In genomic region chr7:105022458-105022857, GRCh38 we compare ENCODE assay signal across 17 cellular contexts. TPM values are rescaled to one million over a fixed set of nuclear protein-coding genes. Genes with fewer than 3 reads are reported as not detected.
DNase-seq lines count a peak whose midpoint lies in the region; ATAC-seq and TF ChIP-seq lines count a peak whose summit lies in the region.
"Had no signal": no experiment of that assay in that cellular context is flagged by ENCODE, and none has a peak within 500 bp of the region (broad histone marks: within the 10 kb centered on the region; RNA-seq: fewer than 3 reads in every experiment).

No MANE protein-coding gene starts in this region.

- WGBS in aorta, 2 donors, result 48 to 52% methylated on average over 4 of the region's 4 CpGs

- no peaks in the 10 kb centered on the region for H3K27me3 ChIP-seq in SJCRH30
- no peaks in the 10 kb centered on the region for H3K27me3 ChIP-seq in aorta (ENCODE audit: control insufficient read depth in 1 of 2, insufficient read depth in 2 of 2, low read length in 1 of 2)
- H3K27me3 ChIP-seq: stomach had no signal

- POLR2A ChIA-PET in T-cell (lab: Charles Lee), result interaction anchor here in 1 of 2 donors (0.6 to 0.7 kb wide), 2 partner anchors 12 to 21 kb away, joined by 3 read pairs; no protein-coding TSS in a partner anchor

- no peak for DNase-seq in stimulated activated naive CD8-positive, alpha-beta T cell treated with anti-CD3 and anti-CD28 coated beads, Interleukin-15, Interleukin-2, amounts not matched to agents 100 U/mL and 50 U/mL, for 24 hours
- DNase-seq in T-cell, result no peak
- no peak for DNase-seq in memory B cell (ENCODE audit: low spot score in 2 of 2)
- no peak for DNase-seq in GM10266 (ENCODE audit: extremely low spot score)
- no peak for DNase-seq in SJCRH30
- no peak for DNase-seq in aorta
- DNase-seq: amygdala, DMS153, NCI-H2081 treated with DMSO at 0.1 percent for 48 hours, NCI-H524 treated with DMSO at 0.1 percent for 48 hours, PC-3, stomach had no signal

- no peak for TF ChIP-seq CTCF in GM10266 (IDR thresholded peaks at IDR 0.05; ENCODE audit: control insufficient read depth, insufficient read depth, low read depth, missing control alignments)

- CTCF ChIA-PET in T-cell (lab: Charles Lee), result no interaction called here

- H3K4me1 ChIP-seq in SJCRH30 (peaks cover 22% of the 10 kb centered on the region), aorta (ENCODE audit: control insufficient read depth in 1 of 2, insufficient read depth in 2 of 2, low read length in 2 of 2) (peaks cover 0 to 4% of the 10 kb centered on the region in 2 donors)

- H3K9me3 ChIP-seq in SJCRH30 (replicated peaks), result no peaks in the 10 kb centered on the region
- H3K9me3 ChIP-seq in aorta (ENCODE audit: control insufficient read depth, low read length), result no peaks in the 10 kb centered on the region
- H3K9me3 ChIP-seq: stomach had no signal

- H3K9me3 Mint-ChIP-seq in stimulated activated naive CD8-positive, alpha-beta T cell treated with anti-CD3 and anti-CD28 coated beads, Interleukin-15, Interleukin-2, amounts not matched to agents 100 ng/mL and 50 ng/mL, for 24 hours, result no peaks in the 10 kb centered on the region
- no peaks in the 10 kb centered on the region for H3K9me3 Mint-ChIP-seq in T-cell
- H3K9me3 Mint-ChIP-seq in memory B cell, result no peaks in the 10 kb centered on the region
- H3K9me3 Mint-ChIP-seq: activated T-helper 2 cell treated with anti-CD3 and anti-CD28 coated beads, Interferon-gamma antibody, Interleukin-2, Interleukin-4, amounts not matched to agents 10 μg/mL and 5 μg/mL and 100 μg/mL, durations not matched to agents 14 hours and 24 hours and 36 hours had no signal

- peak overlapping the region; percentile 23 for H3K4me3 Mint-ChIP-seq in stimulated activated naive CD8-positive, alpha-beta T cell treated with anti-CD3 and anti-CD28 coated beads, Interleukin-15, Interleukin-2, amounts not matched to agents 100 ng/mL and 50 ng/mL, for 24 hours
- peak overlapping the region; percentile 10 to 61 (median 39) for H3K4me3 Mint-ChIP-seq in T-cell
- peak overlapping the region; percentile 37 for H3K4me3 Mint-ChIP-seq in memory B cell

- H3K27ac ChIP-seq in SJCRH30 (no peak overlapping the region), aorta (ENCODE audit: low read depth in 1 of 2, low read length in 2 of 2) (no peak overlapping the region)
- H3K27ac ChIP-seq: SK-N-MC had no signal

- peaks cover 30% of the 10 kb centered on the region for H3K36me3 Mint-ChIP-seq in stimulated activated naive CD8-positive, alpha-beta T cell treated with anti-CD3 and anti-CD28 coated beads, Interleukin-15, Interleukin-2, amounts not matched to agents 100 ng/mL and 50 ng/mL, for 24 hours (ENCODE audit: low read depth)
- H3K36me3 Mint-ChIP-seq in T-cell (no peaks in the 10 kb centered on the region), memory B cell (no peaks in the 10 kb centered on the region)

- H3K4me3 ChIP-seq in SJCRH30, result no peak overlapping the region
- H3K4me3 ChIP-seq in aorta (ENCODE audit: low read length in 2 of 2), result no peak overlapping the region
- H3K4me3 ChIP-seq: SK-N-MC, stomach had no signal

- no peak for ATAC-seq in stimulated activated naive CD8-positive, alpha-beta T cell treated with anti-CD3 and anti-CD28 coated beads, Interleukin-15, Interleukin-2, amounts not matched to agents 100 U/mL and 50 U/mL, for 24 hours
- ATAC-seq in T-cell (replicated peaks in 1 of 4), result no peak
- peak; percentile 40 for ATAC-seq in memory B cell (ENCODE audit: low read depth)
- ATAC-seq in GM18867 (IDR thresholded peaks at IDR 0.05; ENCODE audit: unreplicated experiment), result no peak
- ATAC-seq in aorta (ENCODE audit: low FRiP score), result no peak
- ATAC-seq: HCT116, PC-3 had no signal

- peaks cover 94% of the 10 kb centered on the region for H3K4me1 Mint-ChIP-seq in stimulated activated naive CD8-positive, alpha-beta T cell treated with anti-CD3 and anti-CD28 coated beads, Interleukin-15, Interleukin-2, amounts not matched to agents 100 ng/mL and 50 ng/mL, for 24 hours (ENCODE audit: low read depth)
- H3K4me1 Mint-ChIP-seq in T-cell (peaks cover 78 to 88% (median 87%) of the 10 kb centered on the region in 3 donors), memory B cell (peaks cover 40% of the 10 kb centered on the region)

- peak overlapping the region; percentile 55 for H3K27ac Mint-ChIP-seq in stimulated activated naive CD8-positive, alpha-beta T cell treated with anti-CD3 and anti-CD28 coated beads, Interleukin-15, Interleukin-2, amounts not matched to agents 100 ng/mL and 50 ng/mL, for 24 hours
- peak overlapping the region; percentile 57 to 58 for H3K27ac Mint-ChIP-seq in T-cell
- H3K27ac Mint-ChIP-seq in memory B cell, result peak overlapping the region; percentile 77
- H3K27ac Mint-ChIP-seq: activated T-helper 2 cell treated with anti-CD3 and anti-CD28 coated beads, Interferon-gamma antibody, Interleukin-2, Interleukin-4, amounts not matched to agents 10 μg/mL and 5 μg/mL and 100 μg/mL, durations not matched to agents 14 hours and 24 hours and 36 hours had no signal

- intact Hi-C loops in aorta (cut with DNase I), result no loop called here

- no peaks in the 10 kb centered on the region for H3K27me3 Mint-ChIP-seq in stimulated activated naive CD8-positive, alpha-beta T cell treated with anti-CD3 and anti-CD28 coated beads, Interleukin-15, Interleukin-2, amounts not matched to agents 100 ng/mL and 50 ng/mL, for 24 hours
- H3K27me3 Mint-ChIP-seq in T-cell, result no peaks in the 10 kb centered on the region
- H3K27me3 Mint-ChIP-seq in memory B cell, result no peaks in the 10 kb centered on the region

- H3K36me3 ChIP-seq in SJCRH30 (0 out of 2 replicates have a peak, but pooled peaks cover 6% of the 10 kb centered on the region), aorta (ENCODE audit: control insufficient read depth in 1 of 2, insufficient read depth in 2 of 2, low read length in 1 of 2) (no peaks in the 10 kb centered on the region)
- H3K36me3 ChIP-seq: stomach had no signal

RNA-seq across cellular contexts. Expression of gene KMT2E, which starts 8.5 kb away (rescaled TPM):
- 100 to 1,000 TPM; 164 to 260 (median 169) TPM for total RNA-seq in T-cell
- 50.1 and 68.3 TPM in 2 replicates for total RNA-seq in SJCRH30 (2014; rRNA removed; shearing (Covaris generic))
- total RNA-seq in aorta, result 100 to 1,000 TPM; 143 to 156 TPM
- polyA plus RNA-seq in aorta, result 10 to 100 TPM; 16.5 to 25.4 TPM
